In genomic region chr9:70407081-70407503, GRCh38 we compare ENCODE assay signal across 9 cellular contexts. TPM values are rescaled to one million over a fixed set of nuclear protein-coding genes. Genes with fewer than 3 reads are reported as not detected.
DNase-seq lines count a peak whose midpoint lies in the region; ATAC-seq, FAIRE-seq and TF ChIP-seq lines count a peak whose summit lies in the region.
"Had no signal": no experiment of that assay in that cellular context is flagged by ENCODE, and none has a peak within 500 bp of the region (broad histone marks: within the 10 kb centered on the region; RNA-seq: fewer than 3 reads in every experiment).

No MANE protein-coding gene starts in this region.

- no peaks in the 10 kb centered on the region for H3K9me3 ChIP-seq in liver (ENCODE audit: control insufficient read depth in 4 of 4, low read length in 3 of 4)
- H3K9me3 ChIP-seq in HepG2 (ENCODE audit: low read length): no peaks in the 10 kb centered on the region
- H3K9me3 ChIP-seq in vagina: no peaks in the 10 kb centered on the region
- H3K9me3 ChIP-seq in PC-9 (ENCODE audit: insufficient read depth, low read depth): no peaks in the 10 kb centered on the region

- H3K27me3 ChIP-seq in liver (ENCODE audit: control insufficient read depth in 4 of 4, insufficient read depth in 4 of 4, low read length in 3 of 4): no peaks in the 10 kb centered on the region
- H3K27me3 ChIP-seq in HepG2 (ENCODE audit: control insufficient read depth in 1 of 2, insufficient read depth in 2 of 2, low read length in 2 of 2): peaks cover 0 to 4% of the 10 kb centered on the region in 2 experiments; a peak in 1 of 5 replicates
- no peaks in the 10 kb centered on the region for H3K27me3 ChIP-seq in vagina
- H3K27me3 ChIP-seq in PC-9 (ENCODE audit: insufficient read depth, low read depth): no peaks in the 10 kb centered on the region

- no peak overlapping the region for H3K4me3 ChIP-seq in liver (ENCODE audit: low read depth in 1 of 3, low read length in 3 of 3)
- H3K4me3 ChIP-seq in HepG2 (replicated peaks in 1 of 3; ENCODE audit: insufficient read depth in 1 of 3, low read depth in 2 of 3, low read length in 3 of 3): no peak overlapping the region
- peak overlapping the region; percentile 6 to 21 for H3K4me3 ChIP-seq in vagina
- H3K4me3 ChIP-seq in PC-9: no peak overlapping the region

- H3K9me2 ChIP-seq in PC-9 (ENCODE audit: insufficient read depth): no peaks in the 10 kb centered on the region

- no peak for TF ChIP-seq POLR2A in HepG2 (IDR thresholded peaks at IDR 0.05; ENCODE audit: insufficient read depth in 1 of 2, low read depth in 2 of 2, low read length in 2 of 2)
- no peak for TF ChIP-seq POLR2A in vagina (IDR thresholded peaks at IDR 0.05)

- peak overlapping the region in 4 of 5 experiments; percentile 15 to 85 (median 62) for H3K4me3 Mint-ChIP-seq in brain
- H3K4me3 Mint-ChIP-seq in mesothelial cell of epicardium: no peak overlapping the region

- H3K9ac ChIP-seq in liver (ENCODE audit: low read depth in 1 of 2, low read length in 2 of 2) (no peak overlapping the region), HepG2 (ENCODE audit: insufficient read depth, low read depth, low read length) (no peak overlapping the region)

- WGBS in liver: 67% methylated on average over 4 of the region's 4 CpGs
- WGBS in HepG2 (ENCODE audit: low lambda C conversion rate): 87% methylated on average over 4 of the region's 4 CpGs

- H3K36me3 ChIP-seq in liver (ENCODE audit: control insufficient read depth in 4 of 4, insufficient read depth in 3 of 4, low read depth in 1 of 4, low read length in 3 of 4) (peaks cover 0 to 5% (median 0%) of the 10 kb centered on the region in 4 donors), HepG2 (replicated peaks in 1 of 2; ENCODE audit: control insufficient read depth in 1 of 2, insufficient read depth in 2 of 2, low read length in 2 of 2) (no peaks in the 10 kb centered on the region), vagina (no peaks in the 10 kb centered on the region), PC-9 (ENCODE audit: low read depth) (no peaks in the 10 kb centered on the region)

- H3K79me2 ChIP-seq in HepG2 (ENCODE audit: insufficient read depth, low read length): peaks cover 87% of the 10 kb centered on the region
- 0 out of 2 replicates have a peak, but pooled peaks cover 10% of the 10 kb centered on the region for H3K79me2 ChIP-seq in PC-9 (ENCODE audit: low read depth)

- intact Hi-C loops in HepG2 (cut with micrococcal nuclease; ENCODE audit: unreplicated experiment) (no loop called here), vagina (cut with DNase I) (no loop called here), PC-9 (cut with micrococcal nuclease; ENCODE audit: unreplicated experiment) (no loop called here)

- POLR2A ChIA-PET in HepG2 (lab: Yijun Ruan, JAX): interaction anchor here (1.4 to 1.5 kb wide), 2 partner anchors 12 to 14 kb away, joined by 4 to 5 read pairs; no protein-coding TSS in a partner anchor
- POLR2A ChIA-PET in PC-9 (lab: Charles Lee; ENCODE audit: unreplicated experiment): interaction anchor here (0.6 kb wide), 1 partner anchor 17 kb away, joined by 7 read pairs; no protein-coding TSS in a partner anchor

- H2AFZ ChIP-seq in HepG2 (ENCODE audit: low read length) (no peak overlapping the region), PC-9 (no peak overlapping the region)

- TF ChIP-seq CTCF in liver (IDR thresholded peaks at IDR 0.05; ENCODE audit: low read depth, low read length, missing input control) (no peak), HepG2 (CRISPR knock-in tag; IDR thresholded peaks at IDR 0.05) (no peak), brain (conservative IDR thresholded peaks at IDR 0.05) (no peak), mesothelial cell of epicardium (IDR thresholded peaks at IDR 0.05; ENCODE audit: unreplicated experiment) (no peak), vagina (IDR thresholded peaks at IDR 0.05) (no peak), PC-9 (conservative IDR thresholded peaks at IDR 0.05) (no peak)

- DNase-seq in HepG2 (ENCODE audit: low spot score) (no peak), mesothelial cell of epicardium (ENCODE audit: low spot score in 2 of 2, unreplicated experiment in 2 of 2) (no peak), vagina (ENCODE audit: extremely low spot score in 2 of 2) (no peak), SK-N-DZ (ENCODE audit: low spot score) (no peak), PC-9 (no peak)

- peaks cover 43% of the 10 kb centered on the region for H3K4me1 Mint-ChIP-seq in brain
- H3K4me1 Mint-ChIP-seq in mesothelial cell of epicardium: peaks cover 41% of the 10 kb centered on the region

- H4K20me1 ChIP-seq in HepG2 (ENCODE audit: insufficient read depth, low read length) (peaks cover 42% of the 10 kb centered on the region; the same call in 1 of the 2 replicates), PC-9 (ENCODE audit: insufficient read depth) (0 out of 2 replicates have a peak, but pooled peaks cover 3% of the 10 kb centered on the region)

- H3K4me1 ChIP-seq in liver (ENCODE audit: control insufficient read depth in 4 of 4, insufficient read depth in 4 of 4, low read length in 3 of 4): peaks cover 21 to 74% (median 43%) of the 10 kb centered on the region in 4 donors
- peaks cover 56% of the 10 kb centered on the region for H3K4me1 ChIP-seq in HepG2 (ENCODE audit: insufficient read depth, low read length)
- H3K4me1 ChIP-seq in vagina: peaks cover 83% of the 10 kb centered on the region
- H3K4me1 ChIP-seq in PC-9 (replicated peaks; ENCODE audit: insufficient read depth): peaks cover 21% of the 10 kb centered on the region

- no peak overlapping the region for H3K4me2 ChIP-seq in HepG2 (ENCODE audit: low read depth, low read length)
- H3K4me2 ChIP-seq in PC-9: no peak overlapping the region

- peaks cover 24% of the 10 kb centered on the region for H3K27me3 Mint-ChIP-seq in brain
- peaks cover 19% of the 10 kb centered on the region for H3K27me3 Mint-ChIP-seq in mesothelial cell of epicardium (ENCODE audit: low read depth)
- H3K27me3 Mint-ChIP-seq: activated naive CD4-positive, alpha-beta T cell treated with anti-CD3 and anti-CD28 coated beads, Interleukin-2, amount 10 ng/mL, durations not matched to agents 7 days and 5 days had no signal

- H3K27ac ChIP-seq in liver (ENCODE audit: low read depth in 1 of 2, low read length in 2 of 2): peak overlapping the region; percentile 6 to 39
- H3K27ac ChIP-seq in HepG2 (ENCODE audit: extremely low read length, insufficient read depth, low read length): no peak overlapping the region
- peak overlapping the region; percentile 62 for H3K27ac ChIP-seq in vagina
- H3K27ac ChIP-seq in PC-9: no peak overlapping the region

- H3K27ac Mint-ChIP-seq in brain: peak overlapping the region; percentile 3 to 94 (median 75)
- H3K27ac Mint-ChIP-seq in mesothelial cell of epicardium: peak overlapping the region; percentile 82

- peaks cover 0 to 3% (median 0%) of the 10 kb centered on the region in 5 experiments for H3K9me3 Mint-ChIP-seq in brain
- no peaks in the 10 kb centered on the region for H3K9me3 Mint-ChIP-seq in mesothelial cell of epicardium
- H3K9me3 Mint-ChIP-seq: activated naive CD4-positive, alpha-beta T cell treated with anti-CD3 and anti-CD28 coated beads, Interleukin-2, amount 10 ng/mL, durations not matched to agents 7 days and 5 days had no signal

- no peak for TF ChIP-seq EP300 in HepG2 (IDR thresholded peaks at IDR 0.05; ENCODE audit: low read depth in 2 of 2, low read length in 2 of 2)
- TF ChIP-seq EP300 in HepG2 (CRISPR knock-in tag; IDR thresholded peaks at IDR 0.05; ENCODE audit: borderline replicate concordance): no peak

- TF ChIP-seq RAD21 in liver (IDR thresholded peaks at IDR 0.05) (no peak), HepG2 (CRISPR knock-in tag; IDR thresholded peaks at IDR 0.05) (no peak)

- no peak for ATAC-seq in HepG2
- no peak for ATAC-seq in HG02884 (IDR thresholded peaks at IDR 0.05; ENCODE audit: unreplicated experiment)

- H3F3A ChIP-seq in PC-9 (ENCODE audit: insufficient read depth, low read depth): peaks cover 8% of the 10 kb centered on the region; the same call in 1 of the 2 replicates

- no peaks in the 10 kb centered on the region for H3K36me3 Mint-ChIP-seq in brain
- H3K36me3 Mint-ChIP-seq in mesothelial cell of epicardium: no peaks in the 10 kb centered on the region

- BruUV-seq in HepG2 (replicated peaks; lab: Mats Ljungman, UMichigan) (no TSS peak), PC-9 (replicated peaks; lab: Mats Ljungman, UMichigan) (no TSS peak)

- in situ Hi-C loops in HepG2 (cut with HindIII; ENCODE audit: extremely low pct_ligation_motif_present, low pct_unique_long_range_greater_than_20kb): no loop called here

- CTCF ChIA-PET in HepG2 (lab: Yijun Ruan, JAX; ENCODE audit: low intra/inter-chr PET ratio, low total read pairs) (no interaction called here), PC-9 (lab: Charles Lee) (no interaction called here)

- no peak for FAIRE-seq in HepG2 (lab: Jason Lieb, UNC)

RNA-seq across cellular contexts. Expression of gene KLF9, which starts 7.4 kb away (rescaled TPM):
- total RNA-seq in liver (10 to 100 TPM in 1 of 2 donors, 1 to 10 TPM in 1; 2.2 to 77.0 TPM), HepG2 (2016; rRNA removed; fragmentation: Illumina TruSeq; extraction: Trizol) (5.7 and 7.2 TPM in 2 replicates), mesothelial cell of epicardium (3.4 to 3.7 TPM (median 3.6 TPM) in 3 replicates), vagina (98.5 TPM), PC-9 (2021) (7.0 and 9.2 TPM in 2 replicates)
- polyA plus RNA-seq in liver (10 to 100 TPM; 15.0 to 18.4 TPM), HepG2 (2011; rRNA removed) (7.1 and 7.2 TPM in 2 replicates), brain (ENCODE audit: insufficient read depth, low read depth, low replicate concordance) (8.4 TPM)
- 0.79 and 0.81 TPM in 2 replicates for total RNA-seq in HepG2 (2016; cell fraction: cytosol; rRNA removed; fragmentation: Illumina TruSeq; extraction: Trizol; ENCODE audit: low read depth)
- total RNA-seq in HepG2 (2016; cell fraction: insoluble cytoplasmic fraction; rRNA removed; fragmentation: Illumina TruSeq; extraction: Trizol): 5.6 and 6.3 TPM in 2 replicates
- total RNA-seq in HepG2 (2016; cell fraction: membrane; rRNA removed; fragmentation: Illumina TruSeq; extraction: Trizol): 3.6 and 4.2 TPM in 2 replicates
- 6.0 and 6.2 TPM in 2 replicates for total RNA-seq in HepG2 (2016; cell fraction: nucleus; rRNA removed; fragmentation: Illumina TruSeq; extraction: Trizol)
- 5.3 and 5.8 TPM in 2 replicates for polyA plus RNA-seq in HepG2 (2011; cell fraction: cytosol; rRNA removed)
- polyA plus RNA-seq in HepG2 (2011; cell fraction: nucleus; rRNA removed): 3.3 and 4.2 TPM in 2 replicates
- 8.3 and 8.5 TPM in 2 replicates for polyA plus RNA-seq in HepG2 (2012)
- polyA plus RNA-seq in HepG2 (2016; cell fraction: cytosol; fragmentation: Illumina TruSeq; extraction: Trizol; ENCODE audit: low read depth): 0.36 and 0.37 TPM in 2 replicates
- 7.0 TPM in 2 replicates for polyA plus RNA-seq in HepG2 (2016; cell fraction: insoluble cytoplasmic fraction; fragmentation: Illumina TruSeq; extraction: Trizol; ENCODE audit: low read depth)
- polyA plus RNA-seq in HepG2 (2016; cell fraction: membrane; fragmentation: Illumina TruSeq; extraction: Trizol; ENCODE audit: low read depth): 1.6 and 2.0 TPM in 2 replicates
- 6.3 and 7.1 TPM in 2 replicates for polyA plus RNA-seq in HepG2 (2016; cell fraction: nucleus; fragmentation: Illumina TruSeq; extraction: Trizol; ENCODE audit: insufficient read depth, low read depth)
- 2.5 and 9.7 TPM in 2 replicates for polyA minus RNA-seq in HepG2 (2011; rRNA and poly(A)+ RNA removed; ENCODE audit: low replicate concordance)
- polyA minus RNA-seq in HepG2 (2011; cell fraction: cytosol; rRNA and poly(A)+ RNA removed): 7.8 and 8.0 TPM in 2 replicates
- polyA minus RNA-seq in HepG2 (2011; cell fraction: nucleus; rRNA and poly(A)+ RNA removed): 6.2 and 7.5 TPM in 2 replicates
- 4.2 and 4.3 TPM in 2 replicates for polyA plus RNA-seq in SK-N-DZ (2014; cell fraction: cytosol; rRNA removed)
- 1.3 and 3.6 TPM in 2 replicates for polyA plus RNA-seq in SK-N-DZ (2014; cell fraction: nucleus; rRNA removed)

Comparison
In these comparisons a context has a peak if more than half of its experiments do, and no peak if none do; other contexts are left out.
1. H3K27ac ChIP-seq: peak in liver (2 of 2) and vagina (single experiment); none in HepG2 (single experiment) and PC-9 (single experiment).
2. H3K4me3 ChIP-seq: peak in vagina (2 of 2); none in liver (0 of 3), HepG2 (0 of 3) and PC-9 (single experiment).